ENCODE assay signal across 19 cellular contexts in the genomic region with DNA sequence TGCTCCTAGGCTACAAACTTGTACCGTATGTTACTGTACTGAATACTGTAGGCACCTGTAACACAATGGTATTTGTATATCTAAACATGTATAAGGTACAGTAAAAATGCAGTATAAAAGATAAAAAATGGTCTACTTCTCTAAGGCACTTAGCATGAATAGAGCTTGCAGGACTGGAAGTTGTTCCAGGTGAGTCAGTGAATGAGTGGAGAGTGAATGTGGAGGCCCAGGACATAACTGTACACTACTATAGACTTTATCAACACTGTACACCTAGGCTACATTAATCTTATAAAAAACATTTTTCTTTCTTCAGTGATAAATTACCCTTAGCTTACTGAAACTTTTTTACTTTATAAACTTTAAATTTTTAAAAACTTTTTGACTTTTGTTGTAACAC. TPM values are rescaled to one million over a fixed set of nuclear protein-coding genes. Genes with fewer than 3 reads are reported as not detected.
A peak's percentile ranks its signal among the peaks of the same experiment; 100 is the strongest.
DNase-seq lines count a peak whose midpoint lies in the region; ATAC-seq, FAIRE-seq and TF ChIP-seq lines count a peak whose summit lies in the region.
"Had no signal": no experiment of that assay in that cellular context is flagged by ENCODE, and none has a peak within 500 bp of the region (broad histone marks: within the 10 kb centered on the region; RNA-seq: fewer than 3 reads in every experiment).

No MANE protein-coding gene starts in this region.

- intact Hi-C loops in kidney (cut with DNase I), result no loop called here

- H3K9me3 ChIP-seq in RWPE2 (ENCODE audit: severe bottlenecking), result no peaks in the 10 kb centered on the region
- H3K9me3 ChIP-seq in kidney (ENCODE audit: control insufficient read depth in 1 of 2, low read length in 2 of 2), result no peaks in the 10 kb centered on the region

- H3K27me3 ChIP-seq in RWPE2 (ENCODE audit: insufficient read depth, poor library complexity, severe bottlenecking) (no peaks in the 10 kb centered on the region), bronchial epithelial cell (ENCODE audit: control insufficient read depth, insufficient read depth, low read length) (no peaks in the 10 kb centered on the region)

- H3K4me1 ChIP-seq in RWPE2 (ENCODE audit: insufficient read depth, poor library complexity, severe bottlenecking) (peaks cover 10% of the 10 kb centered on the region), kidney (ENCODE audit: control insufficient read depth in 1 of 2, insufficient read depth in 1 of 2, low read depth in 1 of 2, low read length in 2 of 2) (no peaks in the 10 kb centered on the region)

- H3K9ac ChIP-seq in kidney (ENCODE audit: low read length in 2 of 2), result no peak overlapping the region
- H3K9ac ChIP-seq: GM23248 had no signal

- H3K27ac ChIP-seq in RWPE2 (ENCODE audit: poor library complexity, severe bottlenecking) (no peak overlapping the region), kidney (ENCODE audit: low read depth in 2 of 2, low read length in 2 of 2) (no peak overlapping the region)
- H3K27ac ChIP-seq: GM23248 had no signal

- TF ChIP-seq CTCF in RWPE2 (IDR thresholded peaks at IDR 0.05; ENCODE audit: poor library complexity, severe bottlenecking) (no peak), bronchial epithelial cell (IDR thresholded peaks at IDR 0.05; ENCODE audit: insufficient read depth, low read length, severe bottlenecking) (no peak), kidney (IDR thresholded peaks at IDR 0.05; ENCODE audit: borderline replicate concordance, extremely low read depth, insufficient read depth) (no peak)

- H3K36me3 ChIP-seq in RWPE2 (ENCODE audit: low read depth) (no peaks in the 10 kb centered on the region), bronchial epithelial cell (ENCODE audit: control insufficient read depth, insufficient read depth, low read length) (no peaks in the 10 kb centered on the region), kidney (ENCODE audit: control insufficient read depth in 1 of 2, insufficient read depth in 2 of 2, low read length in 2 of 2) (no peaks in the 10 kb centered on the region)

- peak; percentile 40; the same call in 1 of the 3 replicates for ATAC-seq in RWPE2 (ENCODE audit: low read depth)

- FAIRE-seq in bronchial epithelial cell (lab: Jason Lieb, UNC) (no peak), kidney (lab: Jason Lieb, UNC) (peak; percentile 79)
- FAIRE-seq: GM12892, GM19239, H1 had no signal

- H3K4me3 ChIP-seq in RWPE2 (ENCODE audit: severe bottlenecking), result no peak overlapping the region
- no peak overlapping the region for H3K4me3 ChIP-seq in bronchial epithelial cell (ENCODE audit: low read depth, low read length)
- H3K4me3 ChIP-seq in kidney (ENCODE audit: low read length in 2 of 2), result no peak overlapping the region
- H3K4me3 ChIP-seq: GM23248 had no signal

- DNase-seq in RWPE2 (ENCODE audit: low spot score) (no peak), bronchial epithelial cell (ENCODE audit: low read depth) (peak; percentile 55), kidney (no peak), NCI-H2081 treated with DMSO at 0.1 percent for 48 hours (lab: John Stamatoyannopoulos, UW) (no peak), D341Med (ENCODE audit: low spot score) (no peak)
- no peak for DNase-seq in activated effector memory CD4-positive, alpha-beta T cell treated with Interleukin-2 at 50 U/mL for 16 hours
- DNase-seq: 8988T; C1 segment of cervical spinal cord; Calu3; CD4-positive, alpha-beta memory T cell; COR-L47; DMS153; DND-41; GM23248; H7; HCEC 1CT had no signal

RNA-seq across cellular contexts. Expression of a gene that starts 12.5 kb away (rescaled TPM):
- total RNA-seq in bronchial epithelial cell, result 5.0 and 7.6 TPM in 2 replicates
- 8.9 TPM for total RNA-seq in kidney
- polyA plus RNA-seq in kidney (ENCODE audit: insufficient read depth, low read depth, low replicate concordance), result 2.4 TPM
- total RNA-seq: Calu3; CD4-positive, alpha-beta memory T cell had no signal
- polyA plus RNA-seq: CD4-positive, alpha-beta memory T cell had no signal
